In the genomic region with DNA sequence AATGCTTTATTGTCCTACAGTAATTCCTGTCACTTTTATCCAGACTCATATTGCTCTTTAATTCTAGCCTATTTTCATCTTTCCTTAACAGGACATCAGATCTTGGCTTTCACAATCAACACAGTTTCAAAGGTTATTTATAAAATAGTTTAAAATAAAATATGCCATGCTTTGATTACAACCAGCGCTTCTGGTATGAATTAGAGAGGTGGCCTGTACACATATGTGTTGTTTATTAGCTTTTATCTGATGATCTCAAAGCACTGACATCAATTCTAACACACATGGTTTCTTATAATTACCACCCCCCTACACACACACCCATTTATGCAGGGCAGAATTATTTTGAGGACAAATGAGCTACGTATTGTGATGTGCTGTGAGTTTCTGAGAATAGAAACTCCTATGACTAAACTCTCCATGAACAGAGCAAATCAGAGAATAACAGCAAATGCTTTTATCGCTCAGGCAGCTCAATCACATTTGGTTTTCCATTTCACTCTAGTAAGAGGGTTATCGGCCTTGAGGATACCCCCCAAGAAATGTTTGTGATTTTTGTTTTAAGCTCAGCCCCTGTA, we compare ENCODE assay signal across 13 cellular contexts. TPM values are rescaled to one million over a fixed set of nuclear protein-coding genes. Genes with fewer than 3 reads are reported as not detected.
DNase-seq lines count a peak whose midpoint lies in the region; ATAC-seq lines count a peak whose summit lies in the region.
"Had no signal": no experiment of that assay in that cellular context is flagged by ENCODE, and none has a peak within 500 bp of the region (broad histone marks: within the 10 kb centered on the region; RNA-seq: fewer than 3 reads in every experiment).

No MANE protein-coding gene starts in this region.

- no peaks in the 10 kb centered on the region for H3K27me3 Mint-ChIP-seq in activated T-cell treated with anti-CD3 and anti-CD28 coated beads, Interleukin-2, amount 50 U/mL, for 72 hours (ENCODE audit: low read depth)
- no peaks in the 10 kb centered on the region for H3K27me3 Mint-ChIP-seq in activated T-helper 17 cell treated with anti-CD3 and anti-CD28 coated beads, Interleukin-2, amount 50 U/mL, for 72 hours

- peak overlapping the region; percentile 81 to 83 for H3K4me3 Mint-ChIP-seq in activated T-cell treated with anti-CD3 and anti-CD28 coated beads, Interleukin-2, amount 50 U/mL, for 72 hours
- peak overlapping the region; percentile 100 for H3K4me3 Mint-ChIP-seq in activated T-helper 17 cell treated with anti-CD3 and anti-CD28 coated beads, Interleukin-2, amount 50 U/mL, for 72 hours

- H3K4me1 Mint-ChIP-seq in activated T-cell treated with anti-CD3 and anti-CD28 coated beads, Interleukin-2, amount 50 U/mL, for 72 hours (ENCODE audit: low read depth) = peaks cover 100% of the 10 kb centered on the region
- peaks cover 89% of the 10 kb centered on the region for H3K4me1 Mint-ChIP-seq in activated T-helper 17 cell treated with anti-CD3 and anti-CD28 coated beads, Interleukin-2, amount 50 U/mL, for 72 hours

- H3K27ac Mint-ChIP-seq in activated T-cell treated with anti-CD3 and anti-CD28 coated beads, Interleukin-2, amount 50 U/mL, for 72 hours = peak overlapping the region; percentile 83
- H3K27ac Mint-ChIP-seq in activated T-helper 17 cell treated with anti-CD3 and anti-CD28 coated beads, Interleukin-2, amount 50 U/mL, for 72 hours = peak overlapping the region; percentile 91

- H3K27ac ChIP-seq in thymus (ENCODE audit: low read depth) = peak overlapping the region; percentile 32
- H3K27ac ChIP-seq: esophagus muscularis mucosa, HL-60 had no signal

- no peak overlapping the region for H3K4me3 ChIP-seq in thymus (ENCODE audit: low read length)
- H3K4me3 ChIP-seq: esophagus muscularis mucosa, skin epidermis had no signal

- peaks cover 4 to 24% of the 10 kb centered on the region in 2 donors for H3K36me3 Mint-ChIP-seq in activated T-cell treated with anti-CD3 and anti-CD28 coated beads, Interleukin-2, amount 50 U/mL, for 72 hours (ENCODE audit: insufficient read depth in 2 of 2)
- H3K36me3 Mint-ChIP-seq in activated T-helper 17 cell treated with anti-CD3 and anti-CD28 coated beads, Interleukin-2, amount 50 U/mL, for 72 hours (ENCODE audit: low read depth) = peaks cover 100% of the 10 kb centered on the region

- H3K9me3 Mint-ChIP-seq in activated T-cell treated with anti-CD3 and anti-CD28 coated beads, Interleukin-2, amount 50 U/mL, for 72 hours = no peaks in the 10 kb centered on the region
- no peaks in the 10 kb centered on the region for H3K9me3 Mint-ChIP-seq in activated T-helper 17 cell treated with anti-CD3 and anti-CD28 coated beads, Interleukin-2, amount 50 U/mL, for 72 hours

- no peaks in the 10 kb centered on the region for H3K9me3 ChIP-seq in thymus (ENCODE audit: control insufficient read depth)
- H3K9me3 ChIP-seq: esophagus muscularis mucosa had no signal

- peaks cover 14% of the 10 kb centered on the region for H3K36me3 ChIP-seq in thymus (ENCODE audit: control insufficient read depth, insufficient read depth)
- H3K36me3 ChIP-seq: esophagus muscularis mucosa had no signal

- H3K27me3 ChIP-seq in thymus (ENCODE audit: control insufficient read depth, insufficient read depth) = no peaks in the 10 kb centered on the region

- DNase-seq in activated T-cell treated with anti-CD3 and anti-CD28 coated beads, Interleukin-2, amount 50 U/mL, for 72 hours = no peak
- DNase-seq in activated T-cell treated with anti-CD3 and anti-CD28 coated beads, Interleukin-2, amount 50 U/mL, for 48 hours = no peak
- no peak for DNase-seq in NCI-H2171 (lab: John Stamatoyannopoulos, UW)
- DNase-seq: activated gamma-delta T cell had no signal

- H3K4me1 ChIP-seq in thymus (ENCODE audit: control insufficient read depth, insufficient read depth, low read length) = peaks cover 77% of the 10 kb centered on the region
- H3K4me1 ChIP-seq: esophagus muscularis mucosa had no signal

- 88% methylated on average over 4 of the region's 4 CpGs for WGBS in thymus

- peak; percentile 68 to 76 for ATAC-seq in activated T-cell treated with anti-CD3 and anti-CD28 coated beads, Interleukin-2, amount 50 U/mL, for 72 hours (replicated peaks in 1 of 2)
- ATAC-seq in HG02885 (IDR thresholded peaks at IDR 0.05; ENCODE audit: poor library complexity, unreplicated experiment) = peak; percentile 47
- ATAC-seq in activated T-helper 17 cell treated with anti-CD3 and anti-CD28 coated beads, Interleukin-2, amount 50 U/mL, for 72 hours (replicated peaks) = peak; percentile 70
- ATAC-seq in GM21529 (IDR thresholded peaks at IDR 0.05; ENCODE audit: unreplicated experiment) = no peak
- no peak for ATAC-seq in HG03159 (IDR thresholded peaks at IDR 0.05; ENCODE audit: unreplicated experiment)

RNA-seq across cellular contexts. Expression of a gene that starts 18.0 kb away (rescaled TPM):
- 100 to 1,000 TPM; 160 to 178 TPM for total RNA-seq in activated T-cell treated with anti-CD3 and anti-CD28 coated beads, Interleukin-2, amount 50 U/mL, for 72 hours
- total RNA-seq in activated T-helper 17 cell treated with anti-CD3 and anti-CD28 coated beads, Interleukin-2, amount 50 U/mL, for 72 hours = 100 to 1,000 TPM; 168 to 217 TPM
- 114 TPM for polyA plus RNA-seq in thymus
- total RNA-seq: lung microvascular endothelial cell had no signal

RNA-seq across cellular contexts. Expression of a gene that starts 53.2 kb away (rescaled TPM):
- total RNA-seq in activated T-cell treated with anti-CD3 and anti-CD28 coated beads, Interleukin-2, amount 50 U/mL, for 72 hours = 1 to 10 TPM; 7.4 to 8.3 TPM
- 10 to 100 TPM; 10.8 to 13.2 TPM for total RNA-seq in activated T-helper 17 cell treated with anti-CD3 and anti-CD28 coated beads, Interleukin-2, amount 50 U/mL, for 72 hours
- 179 TPM for polyA plus RNA-seq in thymus

Comparison
In these comparisons a context has a peak if more than half of its experiments do, and no peak if none do; other contexts are left out.
1. ATAC-seq: peak in activated T-cell treated with anti-CD3 and anti-CD28 coated beads, Interleukin-2, amount 50 U/mL, for 72 hours (2 of 2), HG02885 (single experiment) and activated T-helper 17 cell treated with anti-CD3 and anti-CD28 coated beads, Interleukin-2, amount 50 U/mL, for 72 hours (single experiment); none in GM21529 (single experiment) and HG03159 (single experiment).